In the genomic region with DNA sequence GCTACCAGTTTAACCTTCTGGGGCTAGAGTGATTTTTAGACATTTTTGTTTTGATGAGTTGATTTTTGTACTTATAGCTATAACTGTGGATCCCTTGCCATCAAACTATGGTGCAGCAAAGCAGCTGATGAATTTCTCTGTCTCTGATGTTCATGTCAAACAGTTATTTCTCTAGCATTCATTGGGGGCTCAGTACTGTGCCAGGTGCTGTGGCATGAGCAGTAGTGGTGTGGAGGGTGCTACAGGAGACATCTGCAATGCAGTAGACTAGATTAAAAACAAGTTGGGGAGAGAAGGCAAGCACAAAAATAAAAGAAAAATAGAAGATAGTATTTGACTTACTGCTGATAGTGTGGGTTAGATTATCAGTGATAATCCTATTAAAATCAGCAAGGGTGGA, we compare ENCODE assay signal across 18 cellular contexts.
A peak's percentile ranks its signal among the peaks of the same experiment; 100 is the strongest.
DNase-seq lines count a peak whose midpoint lies in the region; ATAC-seq lines count a peak whose summit lies in the region.
"Had no signal": no experiment of that assay in that cellular context is flagged by ENCODE, and none has a peak within 500 bp of the region (broad histone marks: within the 10 kb centered on the region; RNA-seq: fewer than 3 reads in every experiment).

No MANE protein-coding gene starts in this region.

- H2BK12ac ChIP-seq in trophoblast cell (ENCODE audit: low read length) = no peak overlapping the region

- no peak overlapping the region for H3K27ac ChIP-seq in CD4-positive, CD25-positive, alpha-beta regulatory T cell (ENCODE audit: insufficient read depth, low read length, poor library complexity, severe bottlenecking)
- H3K27ac ChIP-seq in Karpas-422 (ENCODE audit: low read length) = peak overlapping the region; percentile 96
- H3K27ac ChIP-seq in trophoblast cell (ENCODE audit: low read depth, low read length) = no peak overlapping the region
- H3K27ac ChIP-seq: epithelial cell of prostate had no signal

- no peak for ATAC-seq in CD4-positive, CD25-positive, alpha-beta regulatory T cell (ENCODE audit: low read depth in 2 of 2)
- peak; percentile 13 for ATAC-seq in GM19328 (IDR thresholded peaks at IDR 0.05; ENCODE audit: unreplicated experiment)
- no peak for ATAC-seq in effector memory CD8-positive, alpha-beta T cell (replicated peaks)
- ATAC-seq: gastroesophageal sphincter, left lobe of liver, Right ventricle myocardium inferior, WTC11 had no signal

- no peak overlapping the region for H4K8ac ChIP-seq in trophoblast cell (ENCODE audit: low read depth, low read length)

- H3K9me3 Mint-ChIP-seq in CD4-positive, CD25-positive, alpha-beta regulatory T cell = no peaks in the 10 kb centered on the region
- no peaks in the 10 kb centered on the region for H3K9me3 Mint-ChIP-seq in effector memory CD8-positive, alpha-beta T cell
- H3K9me3 Mint-ChIP-seq: T-helper 1 cell treated with Interleukin-12 subunit alpha and Interleukin-12 subunit beta and Interleukin-4 antibody, amounts not matched to agents 30 μg/mL and 1 μg/mL, for 36 hours; WTC11 had no signal

- H4K91ac ChIP-seq in trophoblast cell (ENCODE audit: low read depth, low read length) = no peak overlapping the region

- H3K23ac ChIP-seq in trophoblast cell (ENCODE audit: low read length) = no peak overlapping the region

- no peak overlapping the region for H2BK120ac ChIP-seq in trophoblast cell (ENCODE audit: insufficient read depth, low read length, poor library complexity)

- no peak overlapping the region for H3K4me3 Mint-ChIP-seq in CD4-positive, CD25-positive, alpha-beta regulatory T cell
- H3K4me3 Mint-ChIP-seq in effector memory CD8-positive, alpha-beta T cell = no peak overlapping the region
- H3K4me3 Mint-ChIP-seq: T-helper 1 cell treated with Interleukin-12 subunit alpha and Interleukin-12 subunit beta and Interleukin-4 antibody, amounts not matched to agents 30 μg/mL and 1 μg/mL, for 36 hours; WTC11 had no signal

- no peak overlapping the region for H3K14ac ChIP-seq in trophoblast cell (ENCODE audit: low read length)

- peak overlapping the region; percentile 78 for H3K4me2 ChIP-seq in Karpas-422 (ENCODE audit: low read depth, low read length, poor library complexity, severe bottlenecking)
- H3K4me2 ChIP-seq in trophoblast cell (ENCODE audit: low read length) = no peak overlapping the region

- no peak overlapping the region for H2AK5ac ChIP-seq in trophoblast cell (ENCODE audit: low read length)

- H3K9me2 ChIP-seq in Karpas-422 (replicated peaks; ENCODE audit: insufficient read depth, low read length) = no peaks in the 10 kb centered on the region

- H3K27me3 ChIP-seq in CD4-positive, CD25-positive, alpha-beta regulatory T cell (ENCODE audit: control insufficient read depth, insufficient read depth, low read length) = no peaks in the 10 kb centered on the region
- H3K27me3 ChIP-seq in Karpas-422 (ENCODE audit: low read length) (no peaks in the 10 kb centered on the region), trophoblast cell (ENCODE audit: insufficient read depth, low read length) (no peaks in the 10 kb centered on the region)
- H3K27me3 ChIP-seq: gastroesophageal sphincter had no signal

- no peaks in the 10 kb centered on the region for H4K20me1 ChIP-seq in Karpas-422 (ENCODE audit: insufficient read depth, low read depth, low read length)

- no peak overlapping the region for H3K18ac ChIP-seq in trophoblast cell (ENCODE audit: low read length)

- peaks cover 30 to 87% (median 68%) of the 10 kb centered on the region in 4 donors for H3K4me1 Mint-ChIP-seq in CD4-positive, CD25-positive, alpha-beta regulatory T cell
- H3K4me1 Mint-ChIP-seq in effector memory CD8-positive, alpha-beta T cell (ENCODE audit: low read depth in 2 of 2) = peaks cover 51 to 59% of the 10 kb centered on the region in 2 donors

- H3K79me2 ChIP-seq in Karpas-422 (ENCODE audit: low read length) = peaks cover 94% of the 10 kb centered on the region
- H3K79me2 ChIP-seq in trophoblast cell (ENCODE audit: control insufficient read depth, insufficient read depth, low read length, poor library complexity) = peaks cover 3% of the 10 kb centered on the region

- H2BK5ac ChIP-seq in trophoblast cell (ENCODE audit: low read depth, low read length, poor library complexity) = no peak overlapping the region

- H2AFZ ChIP-seq in Karpas-422 (ENCODE audit: low read length) (no peak overlapping the region), trophoblast cell (ENCODE audit: insufficient read depth, low read length, poor library complexity) (no peak overlapping the region)

- H3K36me3 Mint-ChIP-seq in CD4-positive, CD25-positive, alpha-beta regulatory T cell = no peaks in the 10 kb centered on the region
- peaks cover 10% of the 10 kb centered on the region for H3K36me3 Mint-ChIP-seq in effector memory CD8-positive, alpha-beta T cell (ENCODE audit: insufficient read depth)
- H3K36me3 Mint-ChIP-seq: WTC11 had no signal

- H3K4me3 ChIP-seq in CD4-positive, CD25-positive, alpha-beta regulatory T cell (ENCODE audit: low read depth, low read length) = no peak overlapping the region
- H3K4me3 ChIP-seq in Karpas-422 (ENCODE audit: low read length) = peak overlapping the region; percentile 58
- H3K4me3 ChIP-seq in trophoblast cell (ENCODE audit: low read depth, low read length) = no peak overlapping the region
- H3K4me3 ChIP-seq: gastroesophageal sphincter had no signal

- peaks cover 6% of the 10 kb centered on the region for H3K79me1 ChIP-seq in trophoblast cell (ENCODE audit: low read length)

- no peaks in the 10 kb centered on the region for H3K36me3 ChIP-seq in CD4-positive, CD25-positive, alpha-beta regulatory T cell (ENCODE audit: control insufficient read depth, insufficient read depth, low read length)
- H3K36me3 ChIP-seq in Karpas-422 (ENCODE audit: insufficient read depth, low read length) (no peaks in the 10 kb centered on the region), trophoblast cell (ENCODE audit: control insufficient read depth in 1 of 2, insufficient read depth in 2 of 2, low read length in 2 of 2) (no peaks in the 10 kb centered on the region)
- H3K36me3 ChIP-seq: gastroesophageal sphincter had no signal

- H4K12ac ChIP-seq in trophoblast cell (ENCODE audit: low read depth, low read length) = no peak overlapping the region

- peak overlapping the region in 2 of 3 donors; percentile 68 to 76 for H3K27ac Mint-ChIP-seq in CD4-positive, CD25-positive, alpha-beta regulatory T cell
- H3K27ac Mint-ChIP-seq in effector memory CD8-positive, alpha-beta T cell = peak overlapping the region; percentile 1 to 26
- H3K27ac Mint-ChIP-seq: T-helper 1 cell treated with Interleukin-12 subunit alpha and Interleukin-12 subunit beta and Interleukin-4 antibody, amounts not matched to agents 30 μg/mL and 1 μg/mL, for 36 hours; WTC11 had no signal

- H3K9me3 ChIP-seq in CD4-positive, CD25-positive, alpha-beta regulatory T cell (ENCODE audit: control insufficient read depth in 2 of 2, low read length in 2 of 2) = no peaks in the 10 kb centered on the region
- H3K9me3 ChIP-seq in Karpas-422 (ENCODE audit: low read length) = no peaks in the 10 kb centered on the region
- H3K9me3 ChIP-seq in trophoblast cell (ENCODE audit: insufficient read depth, low read depth, low read length) = no peaks in the 10 kb centered on the region
- H3K9me3 ChIP-seq: gastroesophageal sphincter had no signal

- peaks cover 27% of the 10 kb centered on the region for H3K4me1 ChIP-seq in CD4-positive, CD25-positive, alpha-beta regulatory T cell (ENCODE audit: control insufficient read depth, insufficient read depth, low read length, poor library complexity, severe bottlenecking)
- H3K4me1 ChIP-seq in Karpas-422 (ENCODE audit: low read length) = peaks cover 96% of the 10 kb centered on the region
- H3K4me1 ChIP-seq in trophoblast cell (ENCODE audit: control insufficient read depth in 1 of 2, insufficient read depth in 2 of 2, low read length in 2 of 2) = peaks cover 7 to 25% of the 10 kb centered on the region in 2 experiments

- DNase-seq in CD4-positive, CD25-positive, alpha-beta regulatory T cell = no peak
- DNase-seq in Karpas-422 (no peak), D341Med (ENCODE audit: low spot score) (no peak), DMS153 (lab: John Stamatoyannopoulos, UW) (no peak), trophoblast cell (no peak), dedifferentiated amniotic fluid mesenchymal stem cell (ENCODE audit: extremely low spot score) (no peak)
- DNase-seq in effector memory CD8-positive, alpha-beta T cell = no peak
- DNase-seq: activated effector memory CD4-positive, alpha-beta T cell treated with Interleukin-2 at 50 U/mL for 16 hours; NCI-H1694; NCI-H2227 treated with DMSO at 0.1 percent for 48 hours; stimulated activated CD4-positive, alpha-beta T cell treated with anti-CD3 and anti-CD28 coated beads, Interleukin-1b, Interleukin-23, amount 100 ng/mL, for 48 hours had no signal

- H3K27me3 Mint-ChIP-seq in CD4-positive, CD25-positive, alpha-beta regulatory T cell = no peaks in the 10 kb centered on the region
- H3K27me3 Mint-ChIP-seq in effector memory CD8-positive, alpha-beta T cell = no peaks in the 10 kb centered on the region

- H3K4ac ChIP-seq in trophoblast cell (ENCODE audit: low read depth, low read length) = no peak overlapping the region

- H3K9ac ChIP-seq in Karpas-422 (ENCODE audit: low read length) (peak overlapping the region; percentile 66), trophoblast cell (ENCODE audit: low read length) (no peak overlapping the region)
